Comparison of ENCODE assay signal across 1 cellular context in genomic region chr6:166351715-166352285, GRCh38.
TF ChIP-seq lines count a peak whose summit lies in the region.

No MANE protein-coding gene starts in this region.

TF ChIP-seq in GM12878, 131 proteins besides CTCF, POLR2A, EP300 and RAD21 (continues in another document):
- TF ChIP-seq GATAD2B (conservative IDR thresholded peaks at IDR 0.05; ENCODE audit: low read depth), result no peak
- TF ChIP-seq, protein P1, sequence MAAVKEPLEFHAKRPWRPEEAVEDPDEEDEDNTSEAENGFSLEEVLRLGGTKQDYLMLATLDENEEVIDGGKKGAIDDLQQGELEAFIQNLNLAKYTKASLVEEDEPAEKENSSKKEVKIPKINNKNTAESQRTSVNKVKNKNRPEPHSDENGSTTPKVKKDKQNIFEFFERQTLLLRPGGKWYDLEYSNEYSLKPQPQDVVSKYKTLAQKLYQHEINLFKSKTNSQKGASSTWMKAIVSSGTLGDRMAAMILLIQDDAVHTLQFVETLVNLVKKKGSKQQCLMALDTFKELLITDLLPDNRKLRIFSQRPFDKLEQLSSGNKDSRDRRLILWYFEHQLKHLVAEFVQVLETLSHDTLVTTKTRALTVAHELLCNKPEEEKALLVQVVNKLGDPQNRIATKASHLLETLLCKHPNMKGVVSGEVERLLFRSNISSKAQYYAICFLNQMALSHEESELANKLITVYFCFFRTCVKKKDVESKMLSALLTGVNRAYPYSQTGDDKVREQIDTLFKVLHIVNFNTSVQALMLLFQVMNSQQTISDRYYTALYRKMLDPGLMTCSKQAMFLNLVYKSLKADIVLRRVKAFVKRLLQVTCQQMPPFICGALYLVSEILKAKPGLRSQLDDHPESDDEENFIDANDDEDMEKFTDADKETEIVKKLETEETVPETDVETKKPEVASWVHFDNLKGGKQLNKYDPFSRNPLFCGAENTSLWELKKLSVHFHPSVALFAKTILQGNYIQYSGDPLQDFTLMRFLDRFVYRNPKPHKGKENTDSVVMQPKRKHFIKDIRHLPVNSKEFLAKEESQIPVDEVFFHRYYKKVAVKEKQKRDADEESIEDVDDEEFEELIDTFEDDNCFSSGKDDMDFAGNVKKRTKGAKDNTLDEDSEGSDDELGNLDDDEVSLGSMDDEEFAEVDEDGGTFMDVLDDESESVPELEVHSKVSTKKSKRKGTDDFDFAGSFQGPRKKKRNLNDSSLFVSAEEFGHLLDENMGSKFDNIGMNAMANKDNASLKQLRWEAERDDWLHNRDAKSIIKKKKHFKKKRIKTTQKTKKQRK (IDR thresholded peaks at IDR 0.05; ENCODE audit: low read depth, low read length), result no peak
- no peak for TF ChIP-seq SP1 (IDR thresholded peaks at IDR 0.05; ENCODE audit: low read depth, low read length)
- TF ChIP-seq, protein P2, sequence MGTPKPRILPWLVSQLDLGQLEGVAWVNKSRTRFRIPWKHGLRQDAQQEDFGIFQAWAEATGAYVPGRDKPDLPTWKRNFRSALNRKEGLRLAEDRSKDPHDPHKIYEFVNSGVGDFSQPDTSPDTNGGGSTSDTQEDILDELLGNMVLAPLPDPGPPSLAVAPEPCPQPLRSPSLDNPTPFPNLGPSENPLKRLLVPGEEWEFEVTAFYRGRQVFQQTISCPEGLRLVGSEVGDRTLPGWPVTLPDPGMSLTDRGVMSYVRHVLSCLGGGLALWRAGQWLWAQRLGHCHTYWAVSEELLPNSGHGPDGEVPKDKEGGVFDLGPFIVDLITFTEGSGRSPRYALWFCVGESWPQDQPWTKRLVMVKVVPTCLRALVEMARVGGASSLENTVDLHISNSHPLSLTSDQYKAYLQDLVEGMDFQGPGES (IDR thresholded peaks at IDR 0.05), result no peak
- peak; percentile 8 to 47; a peak in 1 of 4 replicates for TF ChIP-seq BHLHE40 (IDR thresholded peaks at IDR 0.05; ENCODE audit: borderline replicate concordance in 1 of 2, low read depth in 2 of 2, low read length in 1 of 2)
- peak; percentile 96 for TF ChIP-seq SPI1 (IDR thresholded peaks at IDR 0.05; ENCODE audit: borderline replicate concordance, insufficient read depth, low read depth, low read length)
- TF ChIP-seq SMC3 (IDR thresholded peaks at IDR 0.05; ENCODE audit: borderline replicate concordance, low read length), result no peak
- no peak for TF ChIP-seq TARDBP (IDR thresholded peaks at IDR 0.05; ENCODE audit: borderline replicate concordance)
- TF ChIP-seq SREBF1 (IDR thresholded peaks at IDR 0.05; ENCODE audit: low read length), result no peak
- no peak for TF ChIP-seq LARP7 (IDR thresholded peaks at IDR 0.05)
- no peak for TF ChIP-seq ETV6 (conservative IDR thresholded peaks at IDR 0.05 in 1 of 2, IDR thresholded peaks at IDR 0.05 in 1 of 2; ENCODE audit: borderline replicate concordance in 1 of 2, low read depth in 1 of 2)
- TF ChIP-seq MTA2 (IDR thresholded peaks at IDR 0.05; ENCODE audit: low read depth), result peak; percentile 56; the same call in 1 of the 2 replicates
- TF ChIP-seq, protein P3, sequence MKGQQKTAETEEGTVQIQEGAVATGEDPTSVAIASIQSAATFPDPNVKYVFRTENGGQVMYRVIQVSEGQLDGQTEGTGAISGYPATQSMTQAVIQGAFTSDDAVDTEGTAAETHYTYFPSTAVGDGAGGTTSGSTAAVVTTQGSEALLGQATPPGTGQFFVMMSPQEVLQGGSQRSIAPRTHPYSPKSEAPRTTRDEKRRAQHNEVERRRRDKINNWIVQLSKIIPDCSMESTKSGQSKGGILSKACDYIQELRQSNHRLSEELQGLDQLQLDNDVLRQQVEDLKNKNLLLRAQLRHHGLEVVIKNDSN (IDR thresholded peaks at IDR 0.05; ENCODE audit: borderline replicate concordance, extremely low read length, insufficient read depth, low read depth, low read length), result no peak
- TF ChIP-seq, protein P4, sequence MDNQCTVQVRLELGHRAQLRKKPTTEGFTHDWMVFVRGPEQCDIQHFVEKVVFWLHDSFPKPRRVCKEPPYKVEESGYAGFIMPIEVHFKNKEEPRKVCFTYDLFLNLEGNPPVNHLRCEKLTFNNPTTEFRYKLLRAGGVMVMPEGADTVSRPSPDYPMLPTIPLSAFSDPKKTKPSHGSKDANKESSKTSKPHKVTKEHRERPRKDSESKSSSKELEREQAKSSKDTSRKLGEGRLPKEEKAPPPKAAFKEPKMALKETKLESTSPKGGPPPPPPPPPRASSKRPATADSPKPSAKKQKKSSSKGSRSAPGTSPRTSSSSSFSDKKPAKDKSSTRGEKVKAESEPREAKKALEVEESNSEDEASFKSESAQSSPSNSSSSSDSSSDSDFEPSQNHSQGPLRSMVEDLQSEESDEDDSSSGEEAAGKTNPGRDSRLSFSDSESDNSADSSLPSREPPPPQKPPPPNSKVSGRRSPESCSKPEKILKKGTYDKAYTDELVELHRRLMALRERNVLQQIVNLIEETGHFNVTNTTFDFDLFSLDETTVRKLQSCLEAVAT (IDR thresholded peaks at IDR 0.05), result no peak
- TF ChIP-seq POLR2AphosphoS2 (IDR thresholded peaks at IDR 0.05; ENCODE audit: low read depth, low read length), result no peak
- TF ChIP-seq IRF4 (IDR thresholded peaks at IDR 0.05; ENCODE audit: low read depth, low read length), result no peak
- no peak for TF ChIP-seq ZSCAN29 (IDR thresholded peaks at IDR 0.05)
- no peak for TF ChIP-seq HDGF (IDR thresholded peaks at IDR 0.05)
- no peak for TF ChIP-seq CHD1 (IDR thresholded peaks at IDR 0.05; ENCODE audit: low read depth, low read length)
- TF ChIP-seq PKNOX1 (IDR thresholded peaks at IDR 0.05), result peak; percentile 80
- no peak for TF ChIP-seq NR2C2 (IDR thresholded peaks at IDR 0.05; ENCODE audit: borderline replicate concordance, control insufficient read depth, insufficient read length, low read depth)
- no peak for TF ChIP-seq YY1 (IDR thresholded peaks at IDR 0.05; ENCODE audit: low read depth, low read length)
- no peak for TF ChIP-seq DPF2 (IDR thresholded peaks at IDR 0.05)
- TF ChIP-seq, protein P5, sequence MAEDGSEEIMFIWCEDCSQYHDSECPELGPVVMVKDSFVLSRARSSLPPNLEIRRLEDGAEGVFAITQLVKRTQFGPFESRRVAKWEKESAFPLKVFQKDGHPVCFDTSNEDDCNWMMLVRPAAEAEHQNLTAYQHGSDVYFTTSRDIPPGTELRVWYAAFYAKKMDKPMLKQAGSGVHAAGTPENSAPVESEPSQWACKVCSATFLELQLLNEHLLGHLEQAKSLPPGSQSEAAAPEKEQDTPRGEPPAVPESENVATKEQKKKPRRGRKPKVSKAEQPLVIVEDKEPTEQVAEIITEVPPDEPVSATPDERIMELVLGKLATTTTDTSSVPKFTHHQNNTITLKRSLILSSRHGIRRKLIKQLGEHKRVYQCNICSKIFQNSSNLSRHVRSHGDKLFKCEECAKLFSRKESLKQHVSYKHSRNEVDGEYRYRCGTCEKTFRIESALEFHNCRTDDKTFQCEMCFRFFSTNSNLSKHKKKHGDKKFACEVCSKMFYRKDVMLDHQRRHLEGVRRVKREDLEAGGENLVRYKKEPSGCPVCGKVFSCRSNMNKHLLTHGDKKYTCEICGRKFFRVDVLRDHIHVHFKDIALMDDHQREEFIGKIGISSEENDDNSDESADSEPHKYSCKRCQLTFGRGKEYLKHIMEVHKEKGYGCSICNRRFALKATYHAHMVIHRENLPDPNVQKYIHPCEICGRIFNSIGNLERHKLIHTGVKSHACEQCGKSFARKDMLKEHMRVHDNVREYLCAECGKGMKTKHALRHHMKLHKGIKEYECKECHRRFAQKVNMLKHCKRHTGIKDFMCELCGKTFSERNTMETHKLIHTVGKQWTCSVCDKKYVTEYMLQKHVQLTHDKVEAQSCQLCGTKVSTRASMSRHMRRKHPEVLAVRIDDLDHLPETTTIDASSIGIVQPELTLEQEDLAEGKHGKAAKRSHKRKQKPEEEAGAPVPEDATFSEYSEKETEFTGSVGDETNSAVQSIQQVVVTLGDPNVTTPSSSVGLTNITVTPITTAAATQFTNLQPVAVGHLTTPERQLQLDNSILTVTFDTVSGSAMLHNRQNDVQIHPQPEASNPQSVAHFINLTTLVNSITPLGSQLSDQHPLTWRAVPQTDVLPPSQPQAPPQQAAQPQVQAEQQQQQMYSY (CRISPR knock-in tag; IDR thresholded peaks at IDR 0.05), result no peak
- no peak for TF ChIP-seq POU2F2 (IDR thresholded peaks at IDR 0.05; ENCODE audit: borderline replicate concordance, low read depth, low read length)
- TF ChIP-seq, protein P6, sequence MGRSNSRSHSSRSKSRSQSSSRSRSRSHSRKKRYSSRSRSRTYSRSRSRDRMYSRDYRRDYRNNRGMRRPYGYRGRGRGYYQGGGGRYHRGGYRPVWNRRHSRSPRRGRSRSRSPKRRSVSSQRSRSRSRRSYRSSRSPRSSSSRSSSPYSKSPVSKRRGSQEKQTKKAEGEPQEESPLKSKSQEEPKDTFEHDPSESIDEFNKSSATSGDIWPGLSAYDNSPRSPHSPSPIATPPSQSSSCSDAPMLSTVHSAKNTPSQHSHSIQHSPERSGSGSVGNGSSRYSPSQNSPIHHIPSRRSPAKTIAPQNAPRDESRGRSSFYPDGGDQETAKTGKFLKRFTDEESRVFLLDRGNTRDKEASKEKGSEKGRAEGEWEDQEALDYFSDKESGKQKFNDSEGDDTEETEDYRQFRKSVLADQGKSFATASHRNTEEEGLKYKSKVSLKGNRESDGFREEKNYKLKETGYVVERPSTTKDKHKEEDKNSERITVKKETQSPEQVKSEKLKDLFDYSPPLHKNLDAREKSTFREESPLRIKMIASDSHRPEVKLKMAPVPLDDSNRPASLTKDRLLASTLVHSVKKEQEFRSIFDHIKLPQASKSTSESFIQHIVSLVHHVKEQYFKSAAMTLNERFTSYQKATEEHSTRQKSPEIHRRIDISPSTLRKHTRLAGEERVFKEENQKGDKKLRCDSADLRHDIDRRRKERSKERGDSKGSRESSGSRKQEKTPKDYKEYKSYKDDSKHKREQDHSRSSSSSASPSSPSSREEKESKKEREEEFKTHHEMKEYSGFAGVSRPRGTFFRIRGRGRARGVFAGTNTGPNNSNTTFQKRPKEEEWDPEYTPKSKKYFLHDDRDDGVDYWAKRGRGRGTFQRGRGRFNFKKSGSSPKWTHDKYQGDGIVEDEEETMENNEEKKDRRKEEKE (IDR thresholded peaks at IDR 0.05), result no peak
- no peak for TF ChIP-seq PAX8 (IDR thresholded peaks at IDR 0.05)
- TF ChIP-seq E4F1 (IDR thresholded peaks at IDR 0.05; ENCODE audit: borderline replicate concordance, partially characterized antibody), result peak; percentile 31
- no peak; the same call in 1 of the 2 replicates for TF ChIP-seq FOXK2 (IDR thresholded peaks at IDR 0.05)
- TF ChIP-seq NR2F1 (conservative IDR thresholded peaks at IDR 0.05), result no peak
- TF ChIP-seq MAX (IDR thresholded peaks at IDR 0.05; ENCODE audit: low read depth, low read length), result no peak
- TF ChIP-seq, protein P7, sequence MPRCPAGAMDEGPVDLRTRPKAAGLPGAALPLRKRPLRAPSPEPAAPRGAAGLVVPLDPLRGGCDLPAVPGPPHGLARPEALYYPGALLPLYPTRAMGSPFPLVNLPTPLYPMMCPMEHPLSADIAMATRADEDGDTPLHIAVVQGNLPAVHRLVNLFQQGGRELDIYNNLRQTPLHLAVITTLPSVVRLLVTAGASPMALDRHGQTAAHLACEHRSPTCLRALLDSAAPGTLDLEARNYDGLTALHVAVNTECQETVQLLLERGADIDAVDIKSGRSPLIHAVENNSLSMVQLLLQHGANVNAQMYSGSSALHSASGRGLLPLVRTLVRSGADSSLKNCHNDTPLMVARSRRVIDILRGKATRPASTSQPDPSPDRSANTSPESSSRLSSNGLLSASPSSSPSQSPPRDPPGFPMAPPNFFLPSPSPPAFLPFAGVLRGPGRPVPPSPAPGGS (IDR thresholded peaks at IDR 0.05; ENCODE audit: borderline replicate concordance, insufficient read depth, low read depth, low read length, poor library complexity, severe bottlenecking), result no peak
- TF ChIP-seq NBN (IDR thresholded peaks at IDR 0.05), result no peak
- no peak for TF ChIP-seq SKIL (IDR thresholded peaks at IDR 0.05; ENCODE audit: low read depth, poor library complexity, severe bottlenecking)
- TF ChIP-seq RBBP5 (conservative IDR thresholded peaks at IDR 0.05), result no peak
- TF ChIP-seq YBX1 (IDR thresholded peaks at IDR 0.05), result no peak
- TF ChIP-seq SMAD5 (IDR thresholded peaks at IDR 0.05; ENCODE audit: low read depth), result no peak
- no peak for TF ChIP-seq FOS (IDR thresholded peaks at IDR 0.05; ENCODE audit: borderline replicate concordance, extremely low read depth, insufficient read length)
- TF ChIP-seq ATF7 (IDR thresholded peaks at IDR 0.05; ENCODE audit: low read depth), result peak; percentile 68; the same call in 1 of the 2 replicates
- no peak for TF ChIP-seq BCL11A (IDR thresholded peaks at IDR 0.05; ENCODE audit: low read depth, low read length)
